10 cellular contexts compared by ENCODE assay signal in the genomic region with DNA sequence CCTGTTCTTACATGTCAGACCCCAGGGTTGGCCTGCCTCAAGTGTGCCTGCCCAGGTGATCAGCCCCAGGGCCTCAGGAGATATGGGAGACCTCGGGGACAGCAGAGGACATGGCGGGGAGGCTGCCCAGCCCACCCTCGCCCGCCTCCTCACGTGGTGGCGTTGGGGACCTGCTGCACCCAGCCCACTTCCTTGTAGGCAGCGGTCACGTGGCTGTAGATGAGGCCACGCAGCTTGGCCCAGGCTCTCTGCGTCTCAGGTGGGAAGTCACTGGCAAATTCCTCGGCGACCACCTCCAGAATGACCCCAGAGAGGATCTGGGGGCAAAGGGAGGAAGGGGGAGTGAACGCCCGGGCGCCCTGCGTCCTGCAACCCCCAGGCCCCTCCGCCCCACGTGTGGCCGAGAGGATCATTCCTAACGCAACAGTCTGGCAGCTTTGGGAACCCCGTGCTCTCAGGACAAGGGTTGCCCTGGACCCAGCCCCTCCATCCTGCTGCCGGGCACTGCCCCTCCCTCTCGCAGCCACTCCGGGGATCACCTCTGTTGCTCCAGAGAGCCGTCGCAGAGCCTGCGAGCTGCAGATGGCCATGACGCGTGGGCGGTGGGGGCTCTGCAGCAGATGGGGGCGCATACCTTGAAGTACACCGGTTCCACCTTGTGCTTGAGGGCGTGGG. TPM values are rescaled to one million over a fixed set of nuclear protein-coding genes. Genes with fewer than 3 reads are reported as not detected.
DNase-seq lines count a peak whose midpoint lies in the region; ATAC-seq, FAIRE-seq and TF ChIP-seq lines count a peak whose summit lies in the region.
"Had no signal": no experiment of that assay in that cellular context is flagged by ENCODE, and none has a peak within 500 bp of the region (broad histone marks: within the 10 kb centered on the region; RNA-seq: fewer than 3 reads in every experiment).

No MANE protein-coding gene starts in this region.

- H4K20me1 ChIP-seq in mammary epithelial cell (ENCODE audit: insufficient read depth, low read length) = no peaks in the 10 kb centered on the region

- no peak for TF ChIP-seq POLR2A in right lobe of liver (IDR thresholded peaks at IDR 0.05)

- BruUV-seq in mammary epithelial cell (replicated peaks; lab: Mats Ljungman, UMichigan) = no TSS peak

- TF ChIP-seq CTCF in HEK293 (tag by site-specific recombination; IDR thresholded peaks at IDR 0.05) (no peak), mammary epithelial cell (conservative IDR thresholded peaks at IDR 0.05 in 1 of 2, IDR thresholded peaks at IDR 0.05 in 1 of 2; ENCODE audit: extremely low read depth in 1 of 2, insufficient read depth in 1 of 2, low read depth in 1 of 2, low read length in 2 of 2) (no peak), right lobe of liver (IDR thresholded peaks at IDR 0.05) (no peak)

- H3K27me3 ChIP-seq in mammary epithelial cell (ENCODE audit: insufficient read depth, low read length) (no peaks in the 10 kb centered on the region), right lobe of liver (no peaks in the 10 kb centered on the region), small intestine (ENCODE audit: control insufficient read depth in 2 of 2, insufficient read depth in 2 of 2, low read length in 2 of 2) (no peaks in the 10 kb centered on the region)

- WGBS in mammary epithelial cell (ENCODE audit: low coverage, missing lambda C conversion rate) = 85% methylated on average over 18 of the region's 33 CpGs
- WGBS in right lobe of liver (ENCODE audit: insufficient coverage, low coverage, low lambda C conversion rate, missing lambda C conversion rate) = 85% methylated on average over 13 of the region's 33 CpGs
- 75 to 79% (median 78%) methylated on average over 28 to 33 of the region's 33 CpGs for WGBS in small intestine, 3 donors

- POLR2A ChIA-PET in HEK293 (lab: Yijun Ruan, JAX) = interaction anchor here (0.6 kb wide), 1 partner anchor 222 kb away, joined by 4 read pairs; no protein-coding TSS in a partner anchor

- H3K9me3 ChIP-seq in HEK293 (ENCODE audit: control insufficient read depth, insufficient read depth, low read depth, low read length) (no peaks in the 10 kb centered on the region), mammary epithelial cell (replicated peaks; ENCODE audit: insufficient read depth, low read length) (no peaks in the 10 kb centered on the region), right lobe of liver (no peaks in the 10 kb centered on the region), small intestine (ENCODE audit: control insufficient read depth, low read depth) (no peaks in the 10 kb centered on the region)

- intact Hi-C loops in mammary epithelial cell (cut with micrococcal nuclease) (no loop called here), right lobe of liver (cut with DNase I) (no loop called here)

- H3K27ac ChIP-seq in HEK293 (ENCODE audit: extremely low read depth, low read depth, low read length) = peak overlapping the region; percentile 71; the same call in 1 of the 2 replicates
- H3K27ac ChIP-seq in mammary epithelial cell (ENCODE audit: insufficient read depth, low read depth, low read length) = peak overlapping the region; percentile 87
- H3K27ac ChIP-seq in right lobe of liver = peak overlapping the region; percentile 30 to 76 (median 50)
- H3K27ac ChIP-seq in small intestine (ENCODE audit: low read depth in 1 of 2, low read length in 1 of 2) = peak overlapping the region; percentile 17 to 89

- dilution Hi-C loops in mammary epithelial cell (cut with HindIII; ENCODE audit: low sequenced_read_pairs) = no loop called here

- ATAC-seq in right lobe of liver (no peak), HG02938 (IDR thresholded peaks at IDR 0.05; ENCODE audit: unreplicated experiment) (no peak), GM18868 (IDR thresholded peaks at IDR 0.05; ENCODE audit: unreplicated experiment) (no peak)

- no peaks in the 10 kb centered on the region for H3K79me2 ChIP-seq in mammary epithelial cell (ENCODE audit: insufficient read depth, low read length)

- no peaks in the 10 kb centered on the region for H3K36me3 ChIP-seq in HEK293 (ENCODE audit: control insufficient read depth in 2 of 2, insufficient read depth in 1 of 2, low read length in 2 of 2)
- no peaks in the 10 kb centered on the region for H3K36me3 ChIP-seq in mammary epithelial cell (ENCODE audit: insufficient read depth, low read length)
- no peaks in the 10 kb centered on the region for H3K36me3 ChIP-seq in right lobe of liver
- H3K36me3 ChIP-seq in small intestine (ENCODE audit: control insufficient read depth in 2 of 2, insufficient read depth in 2 of 2, low read length in 2 of 2) = no peaks in the 10 kb centered on the region

- no peak overlapping the region for H3K9ac ChIP-seq in mammary epithelial cell (ENCODE audit: insufficient read depth, low read length)

- no peak for FAIRE-seq in small intestine (lab: Jason Lieb, UNC)

- peak overlapping the region; percentile 30 for H3K4me2 ChIP-seq in mammary epithelial cell (ENCODE audit: insufficient read depth, low read depth, low read length)

- H2AFZ ChIP-seq in mammary epithelial cell (ENCODE audit: low read depth, low read length) = peak overlapping the region; percentile 76

- H3K4me1 ChIP-seq in HEK293 (ENCODE audit: control insufficient read depth, insufficient read depth, low read length) (peaks cover 12% of the 10 kb centered on the region), mammary epithelial cell (ENCODE audit: insufficient read depth, low read length) (peaks cover 72% of the 10 kb centered on the region), right lobe of liver (peaks cover 0 to 16% (median 0%) of the 10 kb centered on the region in 4 donors), small intestine (ENCODE audit: control insufficient read depth in 2 of 2, insufficient read depth in 1 of 2, low read depth in 1 of 2, low read length in 1 of 2) (peaks cover 0 to 10% of the 10 kb centered on the region in 2 donors)

- H3K4me3 ChIP-seq in HEK293 (ENCODE audit: low read depth, low read length) (no peak overlapping the region), mammary epithelial cell (replicated peaks in 1 of 3; ENCODE audit: insufficient read depth in 1 of 3, low read depth in 2 of 3, low read length in 3 of 3) (no peak overlapping the region), right lobe of liver (no peak overlapping the region), small intestine (ENCODE audit: low read depth in 1 of 2, low read length in 2 of 2) (no peak overlapping the region)

- CTCF ChIA-PET in HEK293 (lab: Yijun Ruan, JAX) = interaction anchor here (0.6 to 1.7 kb wide), 5 partner anchors 8 to 603 kb away, joined by 3 to 8 read pairs (median 4); no protein-coding TSS in a partner anchor
- CTCF ChIA-PET in mammary epithelial cell (lab: Charles Lee; ENCODE audit: low non-redundant PET) = no interaction called here

- in situ Hi-C loops in mammary epithelial cell (cut with MboI; ENCODE audit: low sequenced_read_pairs in 2 of 2) = no loop called here

- DNase-seq in mammary epithelial cell (no peak), right lobe of liver (peak in 1 of 3 donors; percentile 37), small intestine (no peak), NCI-H187 (lab: John Stamatoyannopoulos, UW) (no peak), H4 (ENCODE audit: low spot score) (no peak)
- DNase-seq: CD4-positive, CD25-positive, alpha-beta regulatory T cell; stimulated activated CD4-positive, alpha-beta T cell treated with anti-CD3 and anti-CD28 coated beads, Interleukin-4, amount 100 ng/mL, for 1 hour had no signal

TF ChIP-seq in HEK293, 187 proteins besides CTCF, POLR2A, EP300 and RAD21:
- peak; percentile 24; the same call in 1 of the 2 replicates for TF ChIP-seq ZNF335 (tag by site-specific recombination; conservative IDR thresholded peaks at IDR 0.05)
- no peak for TF ChIP-seq ZXDB (tag by site-specific recombination; IDR thresholded peaks at IDR 0.05)
- TF ChIP-seq, protein P1, sequence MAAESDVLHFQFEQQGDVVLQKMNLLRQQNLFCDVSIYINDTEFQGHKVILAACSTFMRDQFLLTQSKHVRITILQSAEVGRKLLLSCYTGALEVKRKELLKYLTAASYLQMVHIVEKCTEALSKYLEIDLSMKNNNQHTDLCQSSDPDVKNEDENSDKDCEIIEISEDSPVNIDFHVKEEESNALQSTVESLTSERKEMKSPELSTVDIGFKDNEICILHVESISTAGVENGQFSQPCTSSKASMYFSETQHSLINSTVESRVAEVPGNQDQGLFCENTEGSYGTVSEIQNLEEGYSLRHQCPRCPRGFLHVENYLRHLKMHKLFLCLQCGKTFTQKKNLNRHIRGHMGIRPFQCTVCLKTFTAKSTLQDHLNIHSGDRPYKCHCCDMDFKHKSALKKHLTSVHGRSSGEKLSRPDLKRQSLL (tag by site-specific recombination; IDR thresholded peaks at IDR 0.05) = no peak

RNA-seq across cellular contexts. Expression of a gene that starts 6.5 kb away (rescaled TPM):
- total RNA-seq in mammary epithelial cell (10 to 100 TPM in 1 of 2 donors, 1 to 10 TPM in 1; 3.3 to 17.0 TPM), right lobe of liver (1 to 10 TPM; 1.8 to 4.1 (median 3.1) TPM)
- polyA plus RNA-seq in mammary epithelial cell (18.8 TPM), small intestine (10 to 100 TPM in 2 of 3 donors, 1 to 10 TPM in 1; 1.1 to 35.4 (median 13.2) TPM)
- polyA minus RNA-seq in mammary epithelial cell = 18.6 TPM
- 0.25 and 1.8 TPM in 2 replicates for total RNA-seq in H4 (2014; rRNA removed; shearing (Covaris generic))
- total RNA-seq: CD4-positive, CD25-positive, alpha-beta regulatory T cell had no signal
- polyA plus RNA-seq: CD4-positive, CD25-positive, alpha-beta regulatory T cell had no signal

RNA-seq across cellular contexts. Expression of a gene that starts 8.9 kb away (rescaled TPM):
- total RNA-seq in mammary epithelial cell = 1 to 10 TPM in 1 of 2 donors, under 1 TPM in 1; 0.66 to 1.2 TPM
- polyA plus RNA-seq in mammary epithelial cell = 0.71 TPM
- not detected for polyA minus RNA-seq in mammary epithelial cell
- total RNA-seq in right lobe of liver = 1 to 10 TPM in 1 of 6 experiments, under 1 TPM in 2, not detected in 3; 0.12 to 1.3 (median 0.22) TPM
- 1 to 10 TPM in 2 of 3 donors, not detected in 1; 1.6 to 2.2 TPM for polyA plus RNA-seq in small intestine
- total RNA-seq in H4 (2014; rRNA removed; shearing (Covaris generic)) = not detected in 2 replicates
- total RNA-seq: CD4-positive, CD25-positive, alpha-beta regulatory T cell had no signal

RNA-seq across cellular contexts. Expression of a gene that starts 29.7 kb away (rescaled TPM):
- 10 to 100 TPM; 22.0 to 51.3 TPM for total RNA-seq in mammary epithelial cell
- 30.6 TPM for polyA plus RNA-seq in mammary epithelial cell
- polyA minus RNA-seq in mammary epithelial cell = 21.1 TPM
- total RNA-seq in right lobe of liver = 10 to 100 TPM in 3 of 6 experiments, 1 to 10 TPM in 3; 7.1 to 18.6 (median 11.0) TPM
- 10 to 100 TPM in 1 of 3 donors, 1 to 10 TPM in 2; 2.0 to 17.7 (median 4.1) TPM for polyA plus RNA-seq in small intestine
- 9.0 and 17.4 TPM in 2 replicates for total RNA-seq in H4 (2014; rRNA removed; shearing (Covaris generic))

RNA-seq across cellular contexts. Expression of a gene that starts 54.7 kb away (rescaled TPM):
- total RNA-seq in mammary epithelial cell = 100 to 1,000 TPM in 1 of 2 donors, 10 to 100 TPM in 1; 65.1 to 221 TPM
- 48.7 TPM for polyA plus RNA-seq in mammary epithelial cell
- polyA minus RNA-seq in mammary epithelial cell = 31.0 TPM
- total RNA-seq in right lobe of liver = 1 to 10 TPM in 5 of 6 experiments, under 1 TPM in 1; 0.81 to 5.0 (median 2.3) TPM
- polyA plus RNA-seq in small intestine = 1 to 10 TPM in 2 of 3 donors, not detected in 1; 1.1 to 2.7 TPM
- 0.14 TPM in 1 of 2 replicates, not detected in the other for total RNA-seq in H4 (2014; rRNA removed; shearing (Covaris generic))
